1 cellular context compared by ENCODE assay signal in the genomic region with DNA sequence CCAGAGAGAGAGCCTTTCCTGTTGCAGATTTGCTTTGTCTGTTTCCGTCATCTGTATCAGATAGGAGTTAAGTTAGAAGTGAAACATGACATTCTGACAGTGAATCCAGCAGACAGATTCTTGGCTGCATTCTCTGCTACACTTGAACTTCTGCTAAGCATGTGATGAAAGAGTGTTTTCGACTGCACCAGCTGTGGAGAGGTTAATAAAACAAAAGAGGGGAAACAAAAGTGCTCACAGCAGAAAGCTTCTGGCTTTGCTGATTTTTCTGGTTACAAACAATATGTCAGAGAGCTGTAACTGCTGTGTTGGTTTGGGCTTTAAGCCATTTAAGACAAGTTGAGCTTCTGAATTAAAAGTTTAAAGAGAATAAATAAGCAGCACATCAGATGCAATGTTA.
TF ChIP-seq lines count a peak whose summit lies in the region.

No MANE protein-coding gene starts in this region.

TF ChIP-seq in GM23338, 12 proteins besides CTCF, POLR2A, EP300 and RAD21 (continued from another document):
- TF ChIP-seq REST (IDR thresholded peaks at IDR 0.05; ENCODE audit: unreplicated experiment): no peak
- TF ChIP-seq JUNB (IDR thresholded peaks at IDR 0.05; ENCODE audit: unreplicated experiment): no peak
- TF ChIP-seq CREB1 (CRISPR knock-in tag; IDR thresholded peaks at IDR 0.05; ENCODE audit: low read depth): no peak
- TF ChIP-seq POLR2AphosphoS5 (IDR thresholded peaks at IDR 0.05; ENCODE audit: low read depth): no peak
- no peak for TF ChIP-seq ZNF114 (CRISPR knock-in tag; IDR thresholded peaks at IDR 0.05)
